ENCODE assay signal across 32 cellular contexts in the genomic region with DNA sequence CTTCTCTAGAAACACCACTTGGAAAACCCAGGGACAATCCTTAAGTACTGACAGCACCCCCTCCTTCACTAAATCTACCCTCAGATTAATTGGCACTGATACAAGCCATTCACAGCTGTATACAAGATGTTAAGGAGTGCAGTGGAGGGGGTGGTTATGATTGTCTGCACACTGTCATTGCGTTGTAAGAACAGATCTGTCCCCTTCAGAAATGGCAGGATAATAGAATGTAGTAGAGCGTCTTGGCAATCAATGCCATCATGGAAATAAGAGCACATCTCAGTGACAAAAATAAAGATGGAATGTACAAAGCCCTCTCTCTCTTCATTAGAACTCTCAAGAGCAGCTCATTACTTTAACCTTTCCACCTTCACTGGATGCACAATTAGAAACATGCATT.
"Had no signal": no experiment of that assay in that cellular context is flagged by ENCODE, and none has a peak within 500 bp of the region (broad histone marks: within the 10 kb centered on the region; RNA-seq: fewer than 3 reads in every experiment).

No MANE protein-coding gene starts in this region.

- H3K4me1 ChIP-seq: adrenal gland, ascending aorta, body of pancreas, breast epithelium had no signal

- H3K9me3 ChIP-seq: adrenal gland, ascending aorta, body of pancreas, breast epithelium had no signal

- H3K4me3 ChIP-seq: adrenal gland, ascending aorta, body of pancreas, breast epithelium, cardiac muscle cell had no signal

- DNase-seq: activated effector memory CD4-positive, alpha-beta T cell treated with anti-CD3 and anti-CD28 coated beads, Interleukin-2, amount 50 U/mL, for 16 hours; activated effector memory CD4-positive, alpha-beta T cell treated with Interleukin-2 at 50 U/mL for 16 hours; activated gamma-delta T cell; activated gamma-delta T cell treated with Interleukin-2 at 50 U/mL for 16 hours; activated naive CD4-positive, alpha-beta T cell; activated naive CD4-positive, alpha-beta T cell treated with anti-CD3 and anti-CD28 coated beads for 36 hours; activated naive CD4-positive, alpha-beta T cell treated with anti-CD3 and anti-CD28 coated beads, Interleukin-2, amount 10 ng/mL, durations not matched to agents 7 days and 5 days; activated naive CD4-positive, alpha-beta T cell treated with anti-CD3 and anti-CD28 coated beads, Interleukin-2, amount 50 U/mL, for 16 hours; activated naive CD4-positive, alpha-beta T cell treated with Interleukin-2 at 50 U/mL for 16 hours; activated naive CD8-positive, alpha-beta T cell treated with anti-CD3 and anti-CD28 coated beads for 36 hours; activated naive CD8-positive, alpha-beta T cell treated with anti-CD3 and anti-CD28 coated beads, Interleukin-2, amount 10 ng/mL, durations not matched to agents 7 days and 5 days; activated naive CD8-positive, alpha-beta T cell treated with anti-CD3 and anti-CD28 coated beads, Interleukin-2, amount 50 U/mL, for 24 hours; activated T-cell treated with anti-CD3 and anti-CD28 coated beads, Interleukin-2, amount 50 U/mL, for 1 hour; activated T-cell treated with anti-CD3 and anti-CD28 coated beads, Interleukin-2, amount 50 U/mL, for 24 hours; activated T-cell treated with anti-CD3 and anti-CD28 coated beads, Interleukin-2, amount 50 U/mL, for 4 hours; activated T-cell treated with anti-CD3 and anti-CD28 coated beads, Interleukin-2, amount 50 U/mL, for 48 hours; activated T-cell treated with anti-CD3 and anti-CD28 coated beads, Interleukin-2, amount 50 U/mL, for 72 hours; adrenal gland; amniotic stem cell; amygdala; anterior cingulate cortex; aorta; body of pancreas; brain microvascular endothelial cell; caudate nucleus; central memory CD4-positive, alpha-beta T cell; cerebellar nuclear complex had no signal

- H3K36me3 ChIP-seq: adrenal gland, ascending aorta, brain microvascular endothelial cell, breast epithelium, cardiac muscle cell had no signal

- H3K27ac ChIP-seq: adrenal gland, ascending aorta, body of pancreas, brain microvascular endothelial cell, breast epithelium, cardiac muscle cell had no signal

- ATAC-seq: activated naive CD4-positive, alpha-beta T cell treated with anti-CD3 and anti-CD28 coated beads, Interleukin-2, amount 50 U/mL, for 72 hours; activated naive CD8-positive, alpha-beta T cell treated with anti-CD3 and anti-CD28 coated beads, Interleukin-2, amount 50 U/mL, for 24 hours; activated T-cell treated with anti-CD3 and anti-CD28 coated beads, Interleukin-2, amount 50 U/mL, for 4 hours; activated T-cell treated with anti-CD3 and anti-CD28 coated beads, Interleukin-2, amount 50 U/mL, for 72 hours; activated T-helper 17 cell treated with anti-CD3 and anti-CD28 coated beads, Interleukin-2, amount 50 U/mL, for 72 hours; body of pancreas had no signal

- H3K27me3 ChIP-seq: adrenal gland, ascending aorta, body of pancreas, brain microvascular endothelial cell, breast epithelium, cardiac muscle cell had no signal
